10 cellular contexts compared by ENCODE assay signal in genomic region chr4:153513596-153513995, GRCh38. TPM values are rescaled to one million over a fixed set of nuclear protein-coding genes. Genes with fewer than 3 reads are reported as not detected.
DNase-seq lines count a peak whose midpoint lies in the region; ATAC-seq and TF ChIP-seq lines count a peak whose summit lies in the region.
"Had no signal": no experiment of that assay in that cellular context is flagged by ENCODE, and none has a peak within 500 bp of the region (broad histone marks: within the 10 kb centered on the region; RNA-seq: fewer than 3 reads in every experiment).

No MANE protein-coding gene starts in this region.

- no peak for ATAC-seq in HG03469 (IDR thresholded peaks at IDR 0.05; ENCODE audit: unreplicated experiment)

- H3K27me3 ChIP-seq in smooth muscle cell (ENCODE audit: low read depth) = no peaks in the 10 kb centered on the region
- no peaks in the 10 kb centered on the region for H3K27me3 ChIP-seq in neural progenitor cell

- H3K9me3 ChIP-seq in SK-N-MC (ENCODE audit: low read depth, low read length) (no peaks in the 10 kb centered on the region), smooth muscle cell (replicated peaks; ENCODE audit: low read depth) (no peaks in the 10 kb centered on the region), neural progenitor cell (ENCODE audit: low read depth) (no peaks in the 10 kb centered on the region)

- no peak overlapping the region for H3K4me3 Mint-ChIP-seq in activated T-cell treated with anti-CD3 and anti-CD28 coated beads, Interleukin-2, amount 50 U/mL, for 24 hours
- H3K4me3 Mint-ChIP-seq in neural progenitor cell = no peak overlapping the region

- peak overlapping the region; percentile 89 for H3K27ac Mint-ChIP-seq in activated T-cell treated with anti-CD3 and anti-CD28 coated beads, Interleukin-2, amount 50 U/mL, for 24 hours
- H3K27ac Mint-ChIP-seq in neural progenitor cell = no peak overlapping the region

- H3K27me3 Mint-ChIP-seq in activated T-cell treated with anti-CD3 and anti-CD28 coated beads, Interleukin-2, amount 50 U/mL, for 24 hours = no peaks in the 10 kb centered on the region
- no peaks in the 10 kb centered on the region for H3K27me3 Mint-ChIP-seq in neural progenitor cell (ENCODE audit: insufficient read depth, low read depth)

- TF ChIP-seq CTCF in smooth muscle cell (IDR thresholded peaks at IDR 0.05; ENCODE audit: borderline replicate concordance, insufficient read depth, poor library complexity, severe bottlenecking) (no peak), neural progenitor cell (IDR thresholded peaks at IDR 0.05) (no peak)

- H3K9ac ChIP-seq in SK-N-MC (ENCODE audit: insufficient read length) (no peak overlapping the region), smooth muscle cell (ENCODE audit: low read depth) (no peak overlapping the region), neural progenitor cell (no peak overlapping the region)

- H3K4me1 Mint-ChIP-seq in activated T-cell treated with anti-CD3 and anti-CD28 coated beads, Interleukin-2, amount 50 U/mL, for 24 hours (ENCODE audit: low read depth) = peaks cover 82% of the 10 kb centered on the region
- H3K4me1 Mint-ChIP-seq in neural progenitor cell = peaks cover 34% of the 10 kb centered on the region

- peaks cover 11% of the 10 kb centered on the region for H3K4me1 ChIP-seq in smooth muscle cell (ENCODE audit: low read depth)
- H3K4me1 ChIP-seq in neural progenitor cell = peaks cover 23% of the 10 kb centered on the region

- H2AFZ ChIP-seq in smooth muscle cell (ENCODE audit: low read depth) = no peak overlapping the region
- no peak overlapping the region for H2AFZ ChIP-seq in neural progenitor cell (replicated peaks)

- H3K27ac ChIP-seq in SK-N-MC (0 out of 2 replicates have a peak overlapping the region, but pooled peaks have one; percentile 60), smooth muscle cell (ENCODE audit: low read depth) (no peak overlapping the region), neural progenitor cell (no peak overlapping the region)

- peaks cover 10% of the 10 kb centered on the region; the same call in 1 of the 2 replicates for H3K36me3 ChIP-seq in SK-N-MC (ENCODE audit: insufficient read depth, low read length)
- H3K36me3 ChIP-seq in smooth muscle cell (ENCODE audit: low read depth) = no peaks in the 10 kb centered on the region
- H3K36me3 ChIP-seq in neural progenitor cell = no peaks in the 10 kb centered on the region

- 100% methylated on average over 1 of the region's 1 CpG for WGBS in smooth muscle cell (ENCODE audit: low lambda C conversion rate)

- H3K9me3 Mint-ChIP-seq in activated T-cell treated with anti-CD3 and anti-CD28 coated beads, Interleukin-2, amount 50 U/mL, for 24 hours = no peaks in the 10 kb centered on the region
- H3K9me3 Mint-ChIP-seq in neural progenitor cell = no peaks in the 10 kb centered on the region

- H3K4me2 ChIP-seq in smooth muscle cell (peak overlapping the region; percentile 21), neural progenitor cell (no peak overlapping the region)

- no peak overlapping the region for H3K4me3 ChIP-seq in SK-N-MC
- no peak overlapping the region for H3K4me3 ChIP-seq in smooth muscle cell
- H3K4me3 ChIP-seq in neural progenitor cell = no peak overlapping the region

- H3K79me2 ChIP-seq in smooth muscle cell (ENCODE audit: low read depth) (no peaks in the 10 kb centered on the region), neural progenitor cell (ENCODE audit: low read depth) (no peaks in the 10 kb centered on the region)

- H3K36me3 Mint-ChIP-seq in activated T-cell treated with anti-CD3 and anti-CD28 coated beads, Interleukin-2, amount 50 U/mL, for 24 hours (ENCODE audit: low read depth) = peaks cover 77% of the 10 kb centered on the region
- H3K36me3 Mint-ChIP-seq in neural progenitor cell = peaks cover 6% of the 10 kb centered on the region

- H4K20me1 ChIP-seq in smooth muscle cell (ENCODE audit: low read depth) (no peaks in the 10 kb centered on the region), neural progenitor cell (ENCODE audit: low read depth) (no peaks in the 10 kb centered on the region)

- H3F3A ChIP-seq in smooth muscle cell (ENCODE audit: low read depth) = no peaks in the 10 kb centered on the region
- H3F3A ChIP-seq in neural progenitor cell (ENCODE audit: low read depth) = no peaks in the 10 kb centered on the region

- DNase-seq in activated T-cell treated with anti-CD3 and anti-CD28 coated beads, Interleukin-2, amount 50 U/mL, for 24 hours = no peak
- DNase-seq in activated T-cell treated with anti-CD3 and anti-CD28 coated beads, Interleukin-2, amount 50 U/mL, for 1 hour = no peak
- DNase-seq in SK-N-MC (ENCODE audit: low read depth, low spot score) (no peak), fibroblast of peridontal ligament (ENCODE audit: extremely low read depth) (peak; percentile 66), smooth muscle cell (lab: John Stamatoyannopoulos, UW; ENCODE audit: unreplicated experiment) (no peak), neural progenitor cell (ENCODE audit: low spot score) (no peak), GM19240 (ENCODE audit: insufficient read length, low spot score) (no peak)
- DNase-seq: activated CD8-positive, alpha-beta memory T cell treated with anti-CD3 and anti-CD28 coated beads, Interleukin-2, amount 50 U/mL, for 48 hours; NCI-H1417 had no signal

RNA-seq across cellular contexts. Expression of gene TMEM131L, which starts 47.4 kb away (rescaled TPM):
- total RNA-seq in smooth muscle cell = 6.7 and 12.9 TPM in 2 replicates
- polyA plus RNA-seq in smooth muscle cell = 2.6 and 4.3 TPM in 2 replicates
- total RNA-seq in neural progenitor cell (ENCODE audit: low replicate concordance) = 13.7 and 14.8 TPM in 2 replicates
